Comparison of ENCODE assay signal across 28 cellular contexts in the genomic region with DNA sequence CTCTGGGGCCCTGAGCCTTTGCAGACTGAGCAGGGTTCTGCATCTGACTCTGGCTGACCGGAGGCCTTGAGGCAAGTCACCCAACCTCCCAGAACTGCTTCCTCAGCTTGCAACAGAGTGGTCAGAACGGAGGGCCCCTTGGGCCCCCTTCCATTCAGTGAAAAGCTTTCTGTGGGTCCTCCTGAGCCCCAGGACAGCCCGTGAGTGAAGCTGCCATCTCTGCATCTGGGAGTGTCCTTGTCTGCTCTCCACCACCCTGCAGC.
"Had no signal": no experiment of that assay in that cellular context is flagged by ENCODE, and none has a peak within 500 bp of the region (broad histone marks: within the 10 kb centered on the region; RNA-seq: fewer than 3 reads in every experiment).

No MANE protein-coding gene starts in this region.

- H3K27me3 Mint-ChIP-seq: dendritic cell treated with granulocyte-macrophage colony-stimulating factor and Interleukin-4, amounts not matched to agents 40 ng/mL and 50 ng/mL, for 4 days; effector memory CD8-positive, alpha-beta T cell; naive B cell had no signal

- H3K4me3 Mint-ChIP-seq: dendritic cell treated with granulocyte-macrophage colony-stimulating factor and Interleukin-4, amounts not matched to agents 40 ng/mL and 50 ng/mL, for 4 days; effector memory CD8-positive, alpha-beta T cell; endodermal cell; immature natural killer cell; mesothelial cell of epicardium; naive B cell had no signal

- H3K27ac Mint-ChIP-seq: dendritic cell treated with granulocyte-macrophage colony-stimulating factor and Interleukin-4, amounts not matched to agents 40 ng/mL and 50 ng/mL, for 4 days; effector memory CD8-positive, alpha-beta T cell; endodermal cell; immature natural killer cell; mesothelial cell of epicardium had no signal

- H3K9me3 ChIP-seq: colonic mucosa, esophagus squamous epithelium, gastrocnemius medialis, heart right ventricle, lower lobe of right lung, mucosa of descending colon had no signal

- H3K4me1 Mint-ChIP-seq: endodermal cell, immature natural killer cell, mesothelial cell of epicardium had no signal

- H3K9me3 Mint-ChIP-seq: dendritic cell treated with granulocyte-macrophage colony-stimulating factor and Interleukin-4, amounts not matched to agents 40 ng/mL and 50 ng/mL, for 4 days; effector memory CD8-positive, alpha-beta T cell; endodermal cell; immature natural killer cell; naive B cell had no signal

- ATAC-seq: effector memory CD8-positive, alpha-beta T cell; esophagus mucosa; gastrocnemius medialis; left colon; left lobe of liver; left ventricle myocardium superior; lower lobe of right lung; mucosa of descending colon had no signal

- H3K4me1 ChIP-seq: colonic mucosa, esophagus squamous epithelium, gastrocnemius medialis, heart right ventricle, lower lobe of right lung had no signal

- H3K27me3 ChIP-seq: colonic mucosa, esophagus squamous epithelium, gastrocnemius medialis, heart right ventricle had no signal

- H3K4me3 ChIP-seq: colonic mucosa, esophagus squamous epithelium, gastrocnemius medialis, heart right ventricle, lower lobe of right lung, mucosa of descending colon had no signal

- DNase-seq: colonic mucosa; cortex of kidney; effector CD8-positive, alpha-beta T cell; effector memory CD8-positive, alpha-beta T cell; endodermal cell; erythroblast; esophagus squamous epithelium; foreskin fibroblast; foreskin melanocyte; gastrocnemius medialis; glutamatergic neuron; head of caudate nucleus; heart right ventricle; hippocampal formation; immature natural killer cell; islet precursor cell; kidney glomerular epithelial cell; left colon; lower lobe of right lung; mesenchymal stem cell; mucosa of descending colon; naive B cell had no signal

- H3K36me3 Mint-ChIP-seq: mesothelial cell of epicardium, naive B cell had no signal

- H3K36me3 ChIP-seq: colonic mucosa, esophagus squamous epithelium, gastrocnemius medialis, lower lobe of right lung had no signal

- H3K27ac ChIP-seq: colonic mucosa, epithelial cell of prostate, esophagus squamous epithelium, gastrocnemius medialis, heart right ventricle, lower lobe of right lung had no signal
